19 cellular contexts compared by ENCODE assay signal in genomic region chr22:23915230-23915754, GRCh38. TPM values are rescaled to one million over a fixed set of nuclear protein-coding genes. Genes with fewer than 3 reads are reported as not detected.
DNase-seq lines count a peak whose midpoint lies in the region; ATAC-seq and TF ChIP-seq lines count a peak whose summit lies in the region.
"Had no signal": no experiment of that assay in that cellular context is flagged by ENCODE, and none has a peak within 500 bp of the region (broad histone marks: within the 10 kb centered on the region; RNA-seq: fewer than 3 reads in every experiment).

No MANE protein-coding gene starts in this region.

- DNase-seq in natural killer cell (no peak), activated B cell treated with CpG ODN at 0.5 μM for 24 hours (no peak), memory B cell (ENCODE audit: low spot score in 2 of 2) (no peak), type B pancreatic cell (ENCODE audit: extremely low spot score, unreplicated experiment) (peak; percentile 20), NCI-H446 (lab: John Stamatoyannopoulos, UW) (no peak)
- no peak for DNase-seq in natural killer cell treated with Interleukin-12 subunit alpha and Interleukin-12 subunit beta and Interleukin-15 and Interleukin-18, amount 100 ng/mL, for 72 hours (ENCODE audit: low spot score)
- DNase-seq in stimulated activated CD4-positive, alpha-beta T cell treated with anti-CD3 and anti-CD28 coated beads, Interleukin-1b, Interleukin-23, amount 100 ng/mL, for 48 hours, result no peak
- DNase-seq: activated CD4-positive, alpha-beta T cell treated with anti-CD3 and anti-CD28 coated beads for 48 hours; body of pancreas; dermis blood vessel endothelial cell; NCI-H187 treated with DMSO at 0.1 percent for 48 hours; NCI-H524; PC-3; right cardiac atrium; SK-N-SH had no signal

- POLR2A ChIA-PET in activated B cell treated with CpG ODN at 0.5 μM for 24 hours (lab: Charles Lee), result interaction anchor here (0.6 kb wide), 2 partner anchors 58 to 742 kb away, joined by 3 to 5 read pairs; partner anchors contain the start of gene SLC2A11

- H3K27me3 Mint-ChIP-seq in natural killer cell (ENCODE audit: low read depth in 2 of 2) (no peaks in the 10 kb centered on the region), activated B cell treated with CpG ODN at 0.5 μM for 24 hours (no peaks in the 10 kb centered on the region), memory B cell (no peaks in the 10 kb centered on the region), type B pancreatic cell (no peaks in the 10 kb centered on the region)
- H3K27me3 Mint-ChIP-seq in natural killer cell treated with Interleukin-12 subunit alpha and Interleukin-12 subunit beta and Interleukin-15 and Interleukin-18, amount 100 ng/mL, for 72 hours, result no peaks in the 10 kb centered on the region

- peak overlapping the region; percentile 95 to 98 for H3K27ac Mint-ChIP-seq in natural killer cell
- H3K27ac Mint-ChIP-seq in natural killer cell treated with Interleukin-12 subunit alpha and Interleukin-12 subunit beta and Interleukin-15 and Interleukin-18, amount 100 ng/mL, for 72 hours, result no peak overlapping the region
- peak overlapping the region; percentile 96 for H3K27ac Mint-ChIP-seq in activated B cell treated with CpG ODN at 0.5 μM for 24 hours
- peak overlapping the region; percentile 83 for H3K27ac Mint-ChIP-seq in memory B cell
- H3K27ac Mint-ChIP-seq in type B pancreatic cell, result peak overlapping the region; percentile 1

- no peak for TF ChIP-seq CTCF in natural killer cell (IDR thresholded peaks at IDR 0.05)
- TF ChIP-seq CTCF in activated B cell treated with CpG ODN at 0.5 μM for 24 hours (IDR thresholded peaks at IDR 0.05), result no peak
- no peak for TF ChIP-seq CTCF in type B pancreatic cell (conservative IDR thresholded peaks at IDR 0.05)

- no peak overlapping the region for H3K4me3 Mint-ChIP-seq in natural killer cell
- no peak overlapping the region for H3K4me3 Mint-ChIP-seq in natural killer cell treated with Interleukin-12 subunit alpha and Interleukin-12 subunit beta and Interleukin-15 and Interleukin-18, amount 100 ng/mL, for 72 hours
- H3K4me3 Mint-ChIP-seq in activated B cell treated with CpG ODN at 0.5 μM for 24 hours, result peak overlapping the region; percentile 25
- H3K4me3 Mint-ChIP-seq in memory B cell, result no peak overlapping the region
- no peak overlapping the region for H3K4me3 Mint-ChIP-seq in type B pancreatic cell

- no peak for ATAC-seq in natural killer cell
- no peak for ATAC-seq in natural killer cell treated with Interleukin-12 subunit alpha and Interleukin-12 subunit beta and Interleukin-15 and Interleukin-18, amount 100 ng/mL, for 72 hours
- no peak for ATAC-seq in activated B cell treated with CpG ODN at 0.5 μM for 24 hours (ENCODE audit: low read depth)
- no peak for ATAC-seq in memory B cell (ENCODE audit: low read depth)
- no peak for ATAC-seq in GM21737 (IDR thresholded peaks at IDR 0.05; ENCODE audit: unreplicated experiment)
- ATAC-seq: activated naive CD4-positive, alpha-beta T cell treated with anti-CD3 and anti-CD28 coated beads, Interleukin-2, amount 50 U/mL, for 72 hours; body of pancreas; esophagus mucosa; PC-3; right cardiac atrium had no signal

- H3K4me1 Mint-ChIP-seq in natural killer cell, result peaks cover 8 to 22% of the 10 kb centered on the region in 2 donors
- peaks cover 17 to 25% of the 10 kb centered on the region in 2 donors for H3K4me1 Mint-ChIP-seq in natural killer cell treated with Interleukin-12 subunit alpha and Interleukin-12 subunit beta and Interleukin-15 and Interleukin-18, amount 100 ng/mL, for 72 hours (ENCODE audit: low read depth in 2 of 2)
- H3K4me1 Mint-ChIP-seq in activated B cell treated with CpG ODN at 0.5 μM for 24 hours, result peaks cover 29% of the 10 kb centered on the region
- peaks cover 23% of the 10 kb centered on the region for H3K4me1 Mint-ChIP-seq in memory B cell
- peaks cover 20% of the 10 kb centered on the region for H3K4me1 Mint-ChIP-seq in type B pancreatic cell (ENCODE audit: unreplicated experiment)

- intact Hi-C loops in natural killer cell (cut with micrococcal nuclease) (no loop called here), activated B cell treated with CpG ODN at 0.5 μM for 24 hours (cut with micrococcal nuclease) (loop anchor here (10.0 kb wide), 3 partner anchors 60 to 520 kb away; partner anchors contain the start of genes DDT and SPECC1L)

- H3K36me3 Mint-ChIP-seq in natural killer cell (no peaks in the 10 kb centered on the region), activated B cell treated with CpG ODN at 0.5 μM for 24 hours (ENCODE audit: low read depth) (peaks cover 4% of the 10 kb centered on the region), memory B cell (peaks cover 7% of the 10 kb centered on the region), type B pancreatic cell (peaks cover 15% of the 10 kb centered on the region)
- H3K36me3 Mint-ChIP-seq in natural killer cell treated with Interleukin-12 subunit alpha and Interleukin-12 subunit beta and Interleukin-15 and Interleukin-18, amount 100 ng/mL, for 72 hours, result no peaks in the 10 kb centered on the region

- H3K9me3 Mint-ChIP-seq in natural killer cell, result no peaks in the 10 kb centered on the region
- H3K9me3 Mint-ChIP-seq in natural killer cell treated with Interleukin-12 subunit alpha and Interleukin-12 subunit beta and Interleukin-15 and Interleukin-18, amount 100 ng/mL, for 72 hours, result no peaks in the 10 kb centered on the region
- H3K9me3 Mint-ChIP-seq in activated B cell treated with CpG ODN at 0.5 μM for 24 hours, result no peaks in the 10 kb centered on the region
- H3K9me3 Mint-ChIP-seq in memory B cell, result no peaks in the 10 kb centered on the region
- H3K9me3 Mint-ChIP-seq in type B pancreatic cell, result peaks cover 5% of the 10 kb centered on the region
- H3K9me3 Mint-ChIP-seq: activated naive CD4-positive, alpha-beta T cell treated with anti-CD3 and anti-CD28 coated beads, Interleukin-2, amount 50 U/mL, for 72 hours had no signal

- CTCF ChIA-PET in activated B cell treated with CpG ODN at 0.5 μM for 24 hours (lab: Charles Lee), result no interaction called here

RNA-seq across cellular contexts. Expression of gene MIF, which starts 21.1 kb away (rescaled TPM):
- total RNA-seq in natural killer cell, result 100 to 1,000 TPM; 115 to 182 (median 133) TPM
- 100 to 1,000 TPM; 495 to 579 TPM for total RNA-seq in natural killer cell treated with Interleukin-12 subunit alpha and Interleukin-12 subunit beta and Interleukin-15 and Interleukin-18, amount 100 ng/mL, for 72 hours
- 308 and 349 TPM in 2 replicates for total RNA-seq in activated B cell treated with CpG ODN at 0.5 μM for 24 hours
- total RNA-seq in type B pancreatic cell (ENCODE audit: low replicate concordance), result 436 and 570 TPM in 2 replicates
- total RNA-seq: G401 had no signal

RNA-seq across cellular contexts. Expression of gene GSTT2B, which starts 45.7 kb away (rescaled TPM):
- total RNA-seq in natural killer cell (not detected), activated B cell treated with CpG ODN at 0.5 μM for 24 hours (not detected in 2 replicates), type B pancreatic cell (ENCODE audit: low replicate concordance) (0.50 TPM in 1 of 2 replicates, not detected in the other)
- total RNA-seq in natural killer cell treated with Interleukin-12 subunit alpha and Interleukin-12 subunit beta and Interleukin-15 and Interleukin-18, amount 100 ng/mL, for 72 hours, result not detected
- total RNA-seq: G401 had no signal

RNA-seq across cellular contexts. Expression of gene DDTL, which starts 51.4 kb away (rescaled TPM):
- total RNA-seq in natural killer cell, result 1 to 10 TPM in 1 of 3 donors, not detected in 2; 5.0 TPM
- 1 to 10 TPM in 1 of 2 donors, not detected in 1; 8.0 TPM for total RNA-seq in natural killer cell treated with Interleukin-12 subunit alpha and Interleukin-12 subunit beta and Interleukin-15 and Interleukin-18, amount 100 ng/mL, for 72 hours
- total RNA-seq in activated B cell treated with CpG ODN at 0.5 μM for 24 hours, result 2.4 and 3.1 TPM in 2 replicates
- not detected in 2 replicates for total RNA-seq in type B pancreatic cell (ENCODE audit: low replicate concordance)
- total RNA-seq: G401 had no signal

RNA-seq across cellular contexts. Expression of gene SLC2A11, which starts 57.6 kb away (rescaled TPM):
- total RNA-seq in natural killer cell (10 to 100 TPM in 2 of 3 donors, 1 to 10 TPM in 1; 9.2 to 14.1 (median 11.8) TPM), activated B cell treated with CpG ODN at 0.5 μM for 24 hours (24.0 and 30.2 TPM in 2 replicates), type B pancreatic cell (ENCODE audit: low replicate concordance) (19.6 and 32.1 TPM in 2 replicates)
- 10 to 100 TPM in 1 of 2 donors, 1 to 10 TPM in 1; 6.8 to 12.5 TPM for total RNA-seq in natural killer cell treated with Interleukin-12 subunit alpha and Interleukin-12 subunit beta and Interleukin-15 and Interleukin-18, amount 100 ng/mL, for 72 hours
- total RNA-seq: G401 had no signal

RNA-seq across cellular contexts. Expression of gene DDT, which starts 58.9 kb away (rescaled TPM):
- total RNA-seq in natural killer cell (10 to 100 TPM; 60.2 to 64.3 (median 62.3) TPM), activated B cell treated with CpG ODN at 0.5 μM for 24 hours (107 and 113 TPM in 2 replicates), type B pancreatic cell (ENCODE audit: low replicate concordance) (104 and 131 TPM in 2 replicates)
- total RNA-seq in natural killer cell treated with Interleukin-12 subunit alpha and Interleukin-12 subunit beta and Interleukin-15 and Interleukin-18, amount 100 ng/mL, for 72 hours, result 100 to 1,000 TPM in 1 of 2 donors, 10 to 100 TPM in 1; 97.4 to 127 TPM
- total RNA-seq: G401 had no signal

Comparison
In these comparisons a context has a peak if more than half of its experiments do, and no peak if none do; other contexts are left out.
1. H3K27ac Mint-ChIP-seq: peak in natural killer cell (2 of 2), activated B cell treated with CpG ODN at 0.5 μM for 24 hours (single experiment), memory B cell (single experiment) and type B pancreatic cell (single experiment); none in natural killer cell treated with Interleukin-12 subunit alpha and Interleukin-12 subunit beta and Interleukin-15 and Interleukin-18, amount 100 ng/mL, for 72 hours (0 of 2).